Comparison of ENCODE assay signal across 21 cellular contexts in the genomic region with DNA sequence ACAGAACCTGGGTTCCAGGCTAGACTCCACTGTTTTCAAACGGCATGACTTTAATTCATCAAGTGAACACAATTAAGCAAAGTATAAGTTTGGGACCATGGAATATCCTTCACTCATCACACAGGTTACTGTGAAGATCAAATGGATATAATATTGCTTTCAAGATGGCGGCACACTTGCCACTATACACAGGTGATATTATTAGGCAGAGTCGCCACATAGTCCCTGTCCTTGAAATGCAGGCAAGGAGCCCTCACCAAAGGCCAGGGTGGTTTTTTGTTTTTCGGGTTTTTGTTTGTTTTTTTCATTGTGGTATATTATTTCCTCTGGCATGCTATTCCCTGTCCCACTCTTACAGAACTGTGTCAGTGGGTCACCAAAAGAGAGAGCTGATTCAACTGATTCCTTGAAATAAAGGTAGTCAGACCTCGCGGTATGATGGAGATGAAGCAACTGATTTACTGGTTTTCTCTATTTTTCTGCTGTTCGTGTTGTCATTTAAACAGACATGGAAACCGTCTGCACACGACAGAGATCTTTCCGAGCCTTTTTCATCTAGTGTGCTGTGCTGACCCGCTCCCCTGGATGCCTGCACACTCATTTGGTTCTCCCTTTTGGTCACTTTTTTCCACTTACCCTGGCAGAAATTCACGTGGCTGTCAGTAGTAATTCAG. TPM values are rescaled to one million over a fixed set of nuclear protein-coding genes. Genes with fewer than 3 reads are reported as not detected.
DNase-seq lines count a peak whose midpoint lies in the region; ATAC-seq, FAIRE-seq and TF ChIP-seq lines count a peak whose summit lies in the region.
"Had no signal": no experiment of that assay in that cellular context is flagged by ENCODE, and none has a peak within 500 bp of the region (broad histone marks: within the 10 kb centered on the region; RNA-seq: fewer than 3 reads in every experiment).

No MANE protein-coding gene starts in this region.

- intact Hi-C loops in activated naive CD4-positive, alpha-beta T cell treated with anti-CD3 and anti-CD28 coated beads for 36 hours (cut with micrococcal nuclease) = loop anchor here (5.0 kb wide), 1 partner anchor 227 kb away; no protein-coding TSS in a partner anchor
- intact Hi-C loops in activated T-helper 1 cell treated with anti-CD3 and anti-CD28 coated beads, Interleukin-12 subunit alpha, Interleukin-12 subunit beta, Interleukin-2, Interleukin-4 antibody, amounts not matched to agents 30 ng/mL and 10 ng/mL and 1 ng/mL, durations not matched to agents 14 hours and 24 hours and 36 hours (cut with micrococcal nuclease) = loop anchor here (2.0 to 5.0 kb wide), 4 partner anchors 14 to 212 kb away; no protein-coding TSS in a partner anchor
- intact Hi-C loops in natural killer cell (cut with micrococcal nuclease) = no loop called here

- FAIRE-seq in GM19239 (lab: Jason Lieb, UNC) (peak; percentile 26), GM12892 (lab: Jason Lieb, UNC) (no peak)
- FAIRE-seq: bronchial epithelial cell had no signal

- no peak for ATAC-seq in natural killer cell
- ATAC-seq: HCT116, left lobe of liver had no signal

- peaks cover 24% of the 10 kb centered on the region for H3K36me3 Mint-ChIP-seq in activated naive CD4-positive, alpha-beta T cell treated with anti-CD3 and anti-CD28 coated beads for 36 hours (ENCODE audit: low read depth)
- peaks cover 49% of the 10 kb centered on the region for H3K36me3 Mint-ChIP-seq in activated T-helper 1 cell treated with anti-CD3 and anti-CD28 coated beads, Interleukin-12 subunit alpha, Interleukin-12 subunit beta, Interleukin-2, Interleukin-4 antibody, amounts not matched to agents 30 ng/mL and 10 ng/mL and 1 ng/mL, durations not matched to agents 14 hours and 24 hours and 36 hours (ENCODE audit: low read depth)
- no peaks in the 10 kb centered on the region for H3K36me3 Mint-ChIP-seq in natural killer cell

- no peak for TF ChIP-seq POLR2A in GM12892 (IDR thresholded peaks at IDR 0.05; ENCODE audit: low read depth, low read length)

- peaks cover 35% of the 10 kb centered on the region for H3K4me1 Mint-ChIP-seq in activated naive CD4-positive, alpha-beta T cell treated with anti-CD3 and anti-CD28 coated beads for 36 hours (ENCODE audit: low read depth)
- peaks cover 60% of the 10 kb centered on the region for H3K4me1 Mint-ChIP-seq in activated T-helper 1 cell treated with anti-CD3 and anti-CD28 coated beads, Interleukin-12 subunit alpha, Interleukin-12 subunit beta, Interleukin-2, Interleukin-4 antibody, amounts not matched to agents 30 ng/mL and 10 ng/mL and 1 ng/mL, durations not matched to agents 14 hours and 24 hours and 36 hours (ENCODE audit: low read depth)
- H3K4me1 Mint-ChIP-seq in natural killer cell = peaks cover 30 to 31% of the 10 kb centered on the region in 2 donors
- H3K4me1 Mint-ChIP-seq: neural crest cell had no signal

- no peak overlapping the region for H3K4me3 Mint-ChIP-seq in activated naive CD4-positive, alpha-beta T cell treated with anti-CD3 and anti-CD28 coated beads for 36 hours
- H3K4me3 Mint-ChIP-seq in activated T-helper 1 cell treated with anti-CD3 and anti-CD28 coated beads, Interleukin-12 subunit alpha, Interleukin-12 subunit beta, Interleukin-2, Interleukin-4 antibody, amounts not matched to agents 30 ng/mL and 10 ng/mL and 1 ng/mL, durations not matched to agents 14 hours and 24 hours and 36 hours = peak overlapping the region; percentile 57
- peak overlapping the region; percentile 80 for H3K4me3 Mint-ChIP-seq in natural killer cell
- H3K4me3 Mint-ChIP-seq: mesothelial cell of epicardium, neural crest cell had no signal

- in situ Hi-C loops in KBM-7 (cut with MboI; ENCODE audit: low pct_unique_long_range_greater_than_20kb, low sequenced_read_pairs) = no loop called here

- no peak for TF ChIP-seq CTCF in natural killer cell (IDR thresholded peaks at IDR 0.05)

- H3K9me3 Mint-ChIP-seq in activated naive CD4-positive, alpha-beta T cell treated with anti-CD3 and anti-CD28 coated beads for 36 hours = no peaks in the 10 kb centered on the region
- no peaks in the 10 kb centered on the region for H3K9me3 Mint-ChIP-seq in activated T-helper 1 cell treated with anti-CD3 and anti-CD28 coated beads, Interleukin-12 subunit alpha, Interleukin-12 subunit beta, Interleukin-2, Interleukin-4 antibody, amounts not matched to agents 30 ng/mL and 10 ng/mL and 1 ng/mL, durations not matched to agents 14 hours and 24 hours and 36 hours
- H3K9me3 Mint-ChIP-seq in natural killer cell = no peaks in the 10 kb centered on the region
- H3K9me3 Mint-ChIP-seq: mesothelial cell of epicardium, neural crest cell had no signal

- DNase-seq in activated naive CD4-positive, alpha-beta T cell treated with anti-CD3 and anti-CD28 coated beads for 36 hours = no peak
- no peak for DNase-seq in activated naive CD4-positive, alpha-beta T cell (lab: John Stamatoyannopoulos, UW)
- DNase-seq in GM19239 (ENCODE audit: insufficient read length, low spot score) (no peak), natural killer cell (no peak), KBM-7 (no peak), GM12892 (ENCODE audit: insufficient read length) (no peak), NOMO-1 treated with dmso at 0.1 percent for 144 hours (lab: John Stamatoyannopoulos, UW; ENCODE audit: unreplicated experiment) (no peak)
- no peak for DNase-seq in activated T-helper 1 cell treated with anti-CD3 and anti-CD28 coated beads, Interleukin-12 subunit alpha, Interleukin-12 subunit beta, Interleukin-2, Interleukin-4 antibody, amounts not matched to agents 30 ng/mL and 10 ng/mL and 1 ng/mL, durations not matched to agents 14 hours and 24 hours and 36 hours (ENCODE audit: low spot score)
- DNase-seq: DMS79 treated with DMSO at 0.1 percent for 48 hours; Kasumi-1; NCI-H1105; NCI-H2107; NCI-H524; stimulated activated naive CD4-positive, alpha-beta T cell treated with Interleukin-2 at 50 U/mL for 16 hours; T1000; trophoblast cell had no signal

- CTCF ChIA-PET in activated naive CD4-positive, alpha-beta T cell treated with anti-CD3 and anti-CD28 coated beads for 36 hours (lab: Charles Lee) = interaction anchor here (0.7 kb wide), 1 partner anchor 11 kb away, joined by 4 read pairs; no protein-coding TSS in a partner anchor

- H3K27me3 Mint-ChIP-seq in activated naive CD4-positive, alpha-beta T cell treated with anti-CD3 and anti-CD28 coated beads for 36 hours (ENCODE audit: low read depth) = no peaks in the 10 kb centered on the region
- no peaks in the 10 kb centered on the region for H3K27me3 Mint-ChIP-seq in activated T-helper 1 cell treated with anti-CD3 and anti-CD28 coated beads, Interleukin-12 subunit alpha, Interleukin-12 subunit beta, Interleukin-2, Interleukin-4 antibody, amounts not matched to agents 30 ng/mL and 10 ng/mL and 1 ng/mL, durations not matched to agents 14 hours and 24 hours and 36 hours (ENCODE audit: insufficient read depth)
- H3K27me3 Mint-ChIP-seq in natural killer cell (ENCODE audit: low read depth in 2 of 2) = no peaks in the 10 kb centered on the region

- H3K27ac Mint-ChIP-seq in activated naive CD4-positive, alpha-beta T cell treated with anti-CD3 and anti-CD28 coated beads for 36 hours = peak overlapping the region; percentile 56
- H3K27ac Mint-ChIP-seq in activated T-helper 1 cell treated with anti-CD3 and anti-CD28 coated beads, Interleukin-12 subunit alpha, Interleukin-12 subunit beta, Interleukin-2, Interleukin-4 antibody, amounts not matched to agents 30 ng/mL and 10 ng/mL and 1 ng/mL, durations not matched to agents 14 hours and 24 hours and 36 hours = peak overlapping the region; percentile 85
- H3K27ac Mint-ChIP-seq in natural killer cell = peak overlapping the region; percentile 62 to 89
- H3K27ac Mint-ChIP-seq: mesothelial cell of epicardium had no signal

RNA-seq across cellular contexts. Expression of a gene that starts 29.7 kb away (rescaled TPM):
- 10 to 100 TPM; 14.6 to 15.9 TPM for total RNA-seq in activated naive CD4-positive, alpha-beta T cell treated with anti-CD3 and anti-CD28 coated beads for 36 hours
- 57.3 and 60.4 TPM in 2 replicates for total RNA-seq in activated T-helper 1 cell treated with anti-CD3 and anti-CD28 coated beads, Interleukin-12 subunit alpha, Interleukin-12 subunit beta, Interleukin-2, Interleukin-4 antibody, amounts not matched to agents 30 ng/mL and 10 ng/mL and 1 ng/mL, durations not matched to agents 14 hours and 24 hours and 36 hours
- 1 to 10 TPM in 2 of 3 donors, under 1 TPM in 1; 0.40 to 3.5 (median 1.3) TPM for total RNA-seq in natural killer cell
- polyA plus RNA-seq in GM12892 (2012; ENCODE audit: missing spikeins) = 34.5 TPM
